Comparison of ENCODE assay signal across 19 cellular contexts in genomic region chr9:112168197-112168596, GRCh38. TPM values are rescaled to one million over a fixed set of nuclear protein-coding genes. Genes with fewer than 3 reads are reported as not detected.
A peak's percentile ranks its signal among the peaks of the same experiment; 100 is the strongest.
DNase-seq lines count a peak whose midpoint lies in the region; ATAC-seq and TF ChIP-seq lines count a peak whose summit lies in the region.
"Had no signal": no experiment of that assay in that cellular context is flagged by ENCODE, and none has a peak within 500 bp of the region (broad histone marks: within the 10 kb centered on the region; RNA-seq: fewer than 3 reads in every experiment).

No MANE protein-coding gene starts in this region.

- H3K27ac Mint-ChIP-seq in activated T-cell treated with anti-CD3 and anti-CD28 coated beads, Interleukin-2, amount 50 U/mL, for 24 hours = peak overlapping the region; percentile 56
- H3K27ac Mint-ChIP-seq: CD8-positive, alpha-beta T cell; stimulated activated naive B cell treated with anti-CD40 and anti-IgM and Interleukin-4, amounts not matched to agents 10 μg/mL and 1 μg/mL and 100 μg/mL, for 72 hours had no signal

- ATAC-seq in RWPE2 (ENCODE audit: low read depth) (no peak), esophagus mucosa (peak; percentile 7), HG03039 (IDR thresholded peaks at IDR 0.05; ENCODE audit: unreplicated experiment) (no peak)
- ATAC-seq in stimulated activated naive CD8-positive, alpha-beta T cell treated with anti-CD3 and anti-CD28 coated beads, Interleukin-15, Interleukin-2, amounts not matched to agents 100 U/mL and 50 U/mL, for 24 hours = peak; percentile 23
- ATAC-seq: CD8-positive, alpha-beta T cell; effector memory CD8-positive, alpha-beta T cell; naive thymus-derived CD4-positive, alpha-beta T cell; psoas muscle had no signal

- H3K27ac ChIP-seq in RWPE2 (ENCODE audit: poor library complexity, severe bottlenecking) = peak overlapping the region; percentile 54
- H3K27ac ChIP-seq: adrenal gland, left ventricle myocardium inferior, psoas muscle, VCaP had no signal

- no peaks in the 10 kb centered on the region for H3K9me3 ChIP-seq in RWPE2 (ENCODE audit: severe bottlenecking)
- H3K9me3 ChIP-seq: adrenal gland, left ventricle myocardium inferior, psoas muscle had no signal

- H3K4me3 Mint-ChIP-seq in activated T-cell treated with anti-CD3 and anti-CD28 coated beads, Interleukin-2, amount 50 U/mL, for 24 hours = no peak overlapping the region
- H3K4me3 Mint-ChIP-seq: CD8-positive, alpha-beta T cell; effector memory CD8-positive, alpha-beta T cell; stimulated activated naive B cell treated with anti-CD40 and anti-IgM and Interleukin-4, amounts not matched to agents 10 μg/mL and 1 μg/mL and 100 μg/mL, for 72 hours had no signal

- H3K27me3 Mint-ChIP-seq in activated T-cell treated with anti-CD3 and anti-CD28 coated beads, Interleukin-2, amount 50 U/mL, for 24 hours = no peaks in the 10 kb centered on the region
- H3K27me3 Mint-ChIP-seq: effector memory CD8-positive, alpha-beta T cell; naive thymus-derived CD4-positive, alpha-beta T cell; stimulated activated naive B cell treated with anti-CD40 and anti-IgM and Interleukin-4, amounts not matched to agents 10 μg/mL and 1 μg/mL and 100 μg/mL, for 72 hours had no signal

- no peaks in the 10 kb centered on the region for H3K9me3 Mint-ChIP-seq in activated T-cell treated with anti-CD3 and anti-CD28 coated beads, Interleukin-2, amount 50 U/mL, for 24 hours
- H3K9me3 Mint-ChIP-seq: CD8-positive, alpha-beta T cell; stimulated activated naive B cell treated with anti-CD40 and anti-IgM and Interleukin-4, amounts not matched to agents 10 μg/mL and 1 μg/mL and 100 μg/mL, for 72 hours had no signal

- H3K4me3 ChIP-seq in RWPE2 (ENCODE audit: severe bottlenecking) = no peak overlapping the region
- H3K4me3 ChIP-seq: adrenal gland, left ventricle myocardium inferior, psoas muscle had no signal

- DNase-seq in activated T-cell treated with anti-CD3 and anti-CD28 coated beads, Interleukin-2, amount 50 U/mL, for 24 hours = no peak
- no peak for DNase-seq in activated T-cell treated with anti-CD3 and anti-CD28 coated beads, Interleukin-2, amount 50 U/mL, for 48 hours
- DNase-seq in RWPE2 (ENCODE audit: low spot score) (no peak), AG08396 (ENCODE audit: low spot score) (no peak), SK-N-DZ (ENCODE audit: low spot score) (no peak)
- DNase-seq in stimulated activated naive CD8-positive, alpha-beta T cell treated with anti-CD3 and anti-CD28 coated beads, Interleukin-15, Interleukin-2, amounts not matched to agents 100 U/mL and 50 U/mL, for 24 hours = no peak
- DNase-seq: adrenal gland; CD8-positive, alpha-beta T cell; effector memory CD8-positive, alpha-beta T cell; EL; IMR-90; left ventricle myocardium inferior; naive thymus-derived CD4-positive, alpha-beta T cell; psoas muscle; stimulated activated CD4-positive, alpha-beta T cell treated with anti-CD3 and anti-CD28 coated beads, Interleukin-12 subunit alpha, Interleukin-12 subunit beta, amount 100 ng/mL, for 4 hours; stimulated activated naive B cell treated with anti-CD40 and anti-IgM and Interleukin-4, amounts not matched to agents 10 μg/mL and 1 μg/mL and 100 μg/mL, for 72 hours had no signal

- peaks cover 41% of the 10 kb centered on the region for H3K4me1 Mint-ChIP-seq in activated T-cell treated with anti-CD3 and anti-CD28 coated beads, Interleukin-2, amount 50 U/mL, for 24 hours (ENCODE audit: low read depth)

- H3K4me1 ChIP-seq in RWPE2 (ENCODE audit: insufficient read depth, poor library complexity, severe bottlenecking) = peaks cover 32% of the 10 kb centered on the region
- H3K4me1 ChIP-seq: left ventricle myocardium inferior had no signal

- H3K27me3 ChIP-seq in RWPE2 (ENCODE audit: insufficient read depth, poor library complexity, severe bottlenecking) = no peaks in the 10 kb centered on the region
- H3K27me3 ChIP-seq: adrenal gland had no signal

- TF ChIP-seq CTCF in RWPE2 (IDR thresholded peaks at IDR 0.05; ENCODE audit: poor library complexity, severe bottlenecking) = no peak

- no peaks in the 10 kb centered on the region for H3K36me3 Mint-ChIP-seq in activated T-cell treated with anti-CD3 and anti-CD28 coated beads, Interleukin-2, amount 50 U/mL, for 24 hours (ENCODE audit: low read depth)
- H3K36me3 Mint-ChIP-seq: CD8-positive, alpha-beta T cell had no signal

- H3K36me3 ChIP-seq in RWPE2 (ENCODE audit: low read depth) = no peaks in the 10 kb centered on the region
- H3K36me3 ChIP-seq: adrenal gland, left ventricle myocardium inferior had no signal

RNA-seq across cellular contexts. Expression of gene SUSD1, which starts 6.9 kb away (rescaled TPM):
- 4.9 TPM for total RNA-seq in esophagus mucosa
- 7.4 and 8.5 TPM in 2 replicates for polyA plus RNA-seq in SK-N-DZ (2014; cell fraction: cytosol; rRNA removed)
- 5.0 and 7.6 TPM in 2 replicates for polyA plus RNA-seq in SK-N-DZ (2014; cell fraction: nucleus; rRNA removed)

Comparison
In these comparisons a context has a peak if more than half of its experiments do, and no peak if none do; other contexts are left out.
1. ATAC-seq: peak in esophagus mucosa (single experiment) and stimulated activated naive CD8-positive, alpha-beta T cell treated with anti-CD3 and anti-CD28 coated beads, Interleukin-15, Interleukin-2, amounts not matched to agents 100 U/mL and 50 U/mL, for 24 hours (single experiment); none in RWPE2 (single experiment) and HG03039 (single experiment).